ENCODE assay signal across 28 cellular contexts in the genomic region with DNA sequence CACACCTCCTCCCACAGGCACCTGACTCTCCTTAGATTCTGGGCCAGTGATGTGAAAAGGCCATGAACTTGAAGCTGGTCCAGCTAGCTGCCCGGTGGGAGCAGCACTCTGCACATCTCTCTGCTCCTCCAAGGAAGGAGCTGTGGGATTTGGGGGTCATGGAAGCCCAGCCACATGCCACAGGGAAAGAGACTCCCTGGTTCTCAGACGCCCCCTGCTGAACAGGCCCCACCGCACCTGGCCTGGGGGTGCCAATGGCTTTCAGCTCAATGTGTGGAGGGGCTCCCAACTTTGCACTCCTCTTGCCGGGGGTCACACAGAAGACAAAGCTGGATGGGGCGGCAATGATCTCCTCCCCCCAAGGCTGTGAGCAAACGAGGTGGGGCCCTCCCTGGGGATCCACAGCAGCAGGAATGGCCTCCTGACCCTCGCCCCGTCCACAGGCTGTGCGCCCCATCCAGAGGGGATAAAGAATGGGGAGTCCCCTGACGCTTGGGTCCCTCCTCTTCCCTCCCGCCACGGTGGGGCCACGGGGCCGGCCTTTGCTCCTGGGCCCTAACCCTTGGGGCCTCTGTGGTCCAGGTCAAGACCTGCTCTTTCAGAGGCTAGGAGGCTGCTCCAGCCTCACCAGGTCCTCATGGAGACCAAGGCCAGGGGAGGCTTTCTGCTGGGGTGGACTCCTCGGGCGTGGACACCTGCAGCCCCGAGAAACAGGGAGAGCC. TPM values are rescaled to one million over a fixed set of nuclear protein-coding genes. Genes with fewer than 3 reads are reported as not detected.
DNase-seq lines count a peak whose midpoint lies in the region; ATAC-seq and TF ChIP-seq lines count a peak whose summit lies in the region.
"Had no signal": no experiment of that assay in that cellular context is flagged by ENCODE, and none has a peak within 500 bp of the region (broad histone marks: within the 10 kb centered on the region; RNA-seq: fewer than 3 reads in every experiment).

No MANE protein-coding gene starts in this region.

- no peak for TF ChIP-seq CTCF in activated CD8-positive, alpha-beta T cell treated with anti-CD3 and anti-CD28 coated beads for 36 hours (IDR thresholded peaks at IDR 0.05)

- peaks cover 34% of the 10 kb centered on the region for H3K36me3 ChIP-seq in CD4-positive, CD25-positive, alpha-beta regulatory T cell (ENCODE audit: control insufficient read depth, insufficient read depth, low read length)
- H3K36me3 ChIP-seq: ovary had no signal

- peak overlapping the region; percentile 100 for H3K27ac Mint-ChIP-seq in T-helper 1 cell treated with Interleukin-12 subunit alpha and Interleukin-12 subunit beta and Interleukin-4 antibody, amounts not matched to agents 30 μg/mL and 1 μg/mL, for 36 hours
- peak overlapping the region in 2 of 3 donors; percentile 92 to 94 for H3K27ac Mint-ChIP-seq in CD4-positive, CD25-positive, alpha-beta regulatory T cell
- peak overlapping the region; percentile 99 for H3K27ac Mint-ChIP-seq in activated CD8-positive, alpha-beta T cell treated with anti-CD3 and anti-CD28 coated beads for 36 hours
- H3K27ac Mint-ChIP-seq in effector memory CD8-positive, alpha-beta T cell, result peak overlapping the region; percentile 96 to 97
- H3K27ac Mint-ChIP-seq: dendritic cell treated with granulocyte-macrophage colony-stimulating factor and Interleukin-4, amounts not matched to agents 40 ng/mL and 50 ng/mL, for 4 days had no signal

- H3K27me3 ChIP-seq in CD4-positive, CD25-positive, alpha-beta regulatory T cell (ENCODE audit: control insufficient read depth, insufficient read depth, low read length), result no peaks in the 10 kb centered on the region
- H3K27me3 ChIP-seq: cardiac muscle cell, heart left ventricle, left lung, ovary, spleen, stomach, transverse colon had no signal

- peak overlapping the region; percentile 90 for H3K4me3 Mint-ChIP-seq in T-helper 1 cell treated with Interleukin-12 subunit alpha and Interleukin-12 subunit beta and Interleukin-4 antibody, amounts not matched to agents 30 μg/mL and 1 μg/mL, for 36 hours
- peak overlapping the region; percentile 77 to 94 (median 86) for H3K4me3 Mint-ChIP-seq in CD4-positive, CD25-positive, alpha-beta regulatory T cell
- no peak overlapping the region for H3K4me3 Mint-ChIP-seq in activated CD8-positive, alpha-beta T cell treated with anti-CD3 and anti-CD28 coated beads for 36 hours
- H3K4me3 Mint-ChIP-seq in effector memory CD8-positive, alpha-beta T cell, result peak overlapping the region in 1 of 2 donors; percentile 81
- H3K4me3 Mint-ChIP-seq: dendritic cell treated with granulocyte-macrophage colony-stimulating factor and Interleukin-4, amounts not matched to agents 40 ng/mL and 50 ng/mL, for 4 days; naive B cell had no signal

- CTCF ChIA-PET in activated CD8-positive, alpha-beta T cell treated with anti-CD3 and anti-CD28 coated beads for 36 hours (lab: Charles Lee), result no interaction called here

- peaks cover 23% of the 10 kb centered on the region for H3K4me1 ChIP-seq in CD4-positive, CD25-positive, alpha-beta regulatory T cell (ENCODE audit: control insufficient read depth, insufficient read depth, low read length, poor library complexity, severe bottlenecking)
- H3K4me1 ChIP-seq: heart left ventricle, left lung, stomach, transverse colon had no signal

- no peaks in the 10 kb centered on the region for H3K27me3 Mint-ChIP-seq in T-helper 1 cell treated with Interleukin-12 subunit alpha and Interleukin-12 subunit beta and Interleukin-4 antibody, amounts not matched to agents 30 μg/mL and 1 μg/mL, for 36 hours (ENCODE audit: low read depth)
- no peaks in the 10 kb centered on the region for H3K27me3 Mint-ChIP-seq in CD4-positive, CD25-positive, alpha-beta regulatory T cell
- no peaks in the 10 kb centered on the region for H3K27me3 Mint-ChIP-seq in activated CD8-positive, alpha-beta T cell treated with anti-CD3 and anti-CD28 coated beads for 36 hours
- no peaks in the 10 kb centered on the region for H3K27me3 Mint-ChIP-seq in effector memory CD8-positive, alpha-beta T cell
- H3K27me3 Mint-ChIP-seq: dendritic cell treated with granulocyte-macrophage colony-stimulating factor and Interleukin-4, amounts not matched to agents 40 ng/mL and 50 ng/mL, for 4 days; naive B cell had no signal

- DNase-seq in T-helper 1 cell, result no peak
- no peak for DNase-seq in CD4-positive, CD25-positive, alpha-beta regulatory T cell
- DNase-seq in activated CD8-positive, alpha-beta T cell treated with anti-CD3 and anti-CD28 coated beads for 36 hours, result no peak
- no peak for DNase-seq in effector memory CD8-positive, alpha-beta T cell
- DNase-seq in COLO829 (ENCODE audit: low spot score), result no peak
- DNase-seq: 8988T; activated CD4-positive, alpha-beta T cell treated with anti-CD3 and anti-CD28 coated beads for 48 hours; activated T-cell treated with anti-CD3 and anti-CD28 coated beads, Interleukin-2, amount 50 U/mL, for 1 hour; AML-193; amniotic stem cell; Calu3; heart left ventricle; left lung; naive B cell; NCI-H1048; NCI-H187; ovary; spleen; stimulated activated CD4-positive, alpha-beta T cell treated with anti-CD3 and anti-CD28 coated beads, Interleukin-4, amount 100 ng/mL, for 24 hours; stomach; transverse colon had no signal

- intact Hi-C loops in activated CD8-positive, alpha-beta T cell treated with anti-CD3 and anti-CD28 coated beads for 36 hours (cut with micrococcal nuclease), result no loop called here

- H3K36me3 Mint-ChIP-seq in T-helper 1 cell treated with Interleukin-12 subunit alpha and Interleukin-12 subunit beta and Interleukin-4 antibody, amounts not matched to agents 30 μg/mL and 1 μg/mL, for 36 hours (ENCODE audit: low read depth), result peaks cover 25% of the 10 kb centered on the region
- H3K36me3 Mint-ChIP-seq in CD4-positive, CD25-positive, alpha-beta regulatory T cell, result peaks cover 9% of the 10 kb centered on the region
- H3K36me3 Mint-ChIP-seq in activated CD8-positive, alpha-beta T cell treated with anti-CD3 and anti-CD28 coated beads for 36 hours (ENCODE audit: low read depth), result peaks cover 29% of the 10 kb centered on the region
- H3K36me3 Mint-ChIP-seq in effector memory CD8-positive, alpha-beta T cell (ENCODE audit: insufficient read depth), result peaks cover 62% of the 10 kb centered on the region

- POLR2A ChIA-PET in activated CD8-positive, alpha-beta T cell treated with anti-CD3 and anti-CD28 coated beads for 36 hours (lab: Charles Lee), result interaction anchor here (0.6 to 3.7 kb wide), 5 partner anchors 9 to 271 kb away, joined by 3 to 25 read pairs (median 3); a partner anchor contains a TSS

- no peak for ATAC-seq in CD4-positive, CD25-positive, alpha-beta regulatory T cell (ENCODE audit: low read depth in 2 of 2)
- ATAC-seq in activated CD8-positive, alpha-beta T cell treated with anti-CD3 and anti-CD28 coated beads for 36 hours, result no peak
- no peak for ATAC-seq in effector memory CD8-positive, alpha-beta T cell (replicated peaks)
- no peak for ATAC-seq in HG02981 (IDR thresholded peaks at IDR 0.05; ENCODE audit: unreplicated experiment)
- no peak for ATAC-seq in GM19328 (IDR thresholded peaks at IDR 0.05; ENCODE audit: unreplicated experiment)
- ATAC-seq: heart left ventricle, left lung had no signal

- H3K4me1 Mint-ChIP-seq in T-helper 1 cell treated with Interleukin-12 subunit alpha and Interleukin-12 subunit beta and Interleukin-4 antibody, amounts not matched to agents 30 μg/mL and 1 μg/mL, for 36 hours (ENCODE audit: low read depth), result peaks cover 24% of the 10 kb centered on the region
- H3K4me1 Mint-ChIP-seq in CD4-positive, CD25-positive, alpha-beta regulatory T cell, result peaks cover 9 to 28% (median 23%) of the 10 kb centered on the region in 4 donors
- peaks cover 26% of the 10 kb centered on the region for H3K4me1 Mint-ChIP-seq in activated CD8-positive, alpha-beta T cell treated with anti-CD3 and anti-CD28 coated beads for 36 hours (ENCODE audit: low read depth)
- H3K4me1 Mint-ChIP-seq in effector memory CD8-positive, alpha-beta T cell (ENCODE audit: low read depth in 2 of 2), result peaks cover 26% of the 10 kb centered on the region in 2 donors
- H3K4me1 Mint-ChIP-seq: naive B cell had no signal

- no peak overlapping the region for H3K4me3 ChIP-seq in CD4-positive, CD25-positive, alpha-beta regulatory T cell (ENCODE audit: low read depth, low read length)
- H3K4me3 ChIP-seq: cardiac muscle cell, heart left ventricle, left lung, ovary, spleen, stomach, transverse colon had no signal

- H3K27ac ChIP-seq in CD4-positive, CD25-positive, alpha-beta regulatory T cell (ENCODE audit: insufficient read depth, low read length, poor library complexity, severe bottlenecking), result peak overlapping the region; percentile 84
- H3K27ac ChIP-seq: cardiac muscle cell, heart left ventricle, left lung, ovary, stomach, transverse colon had no signal

- no peaks in the 10 kb centered on the region for H3K9me3 Mint-ChIP-seq in T-helper 1 cell treated with Interleukin-12 subunit alpha and Interleukin-12 subunit beta and Interleukin-4 antibody, amounts not matched to agents 30 μg/mL and 1 μg/mL, for 36 hours
- H3K9me3 Mint-ChIP-seq in CD4-positive, CD25-positive, alpha-beta regulatory T cell, result no peaks in the 10 kb centered on the region
- no peaks in the 10 kb centered on the region for H3K9me3 Mint-ChIP-seq in activated CD8-positive, alpha-beta T cell treated with anti-CD3 and anti-CD28 coated beads for 36 hours
- no peaks in the 10 kb centered on the region for H3K9me3 Mint-ChIP-seq in effector memory CD8-positive, alpha-beta T cell
- H3K9me3 Mint-ChIP-seq: dendritic cell treated with granulocyte-macrophage colony-stimulating factor and Interleukin-4, amounts not matched to agents 40 ng/mL and 50 ng/mL, for 4 days; naive B cell had no signal

- no peaks in the 10 kb centered on the region for H3K9me3 ChIP-seq in CD4-positive, CD25-positive, alpha-beta regulatory T cell (ENCODE audit: control insufficient read depth in 2 of 2, low read length in 2 of 2)
- H3K9me3 ChIP-seq: heart left ventricle, left lung, ovary, spleen, stomach, transverse colon had no signal

RNA-seq across cellular contexts. Expression of a gene that starts 51.3 kb away (rescaled TPM):
- total RNA-seq in CD4-positive, CD25-positive, alpha-beta regulatory T cell, result 254 TPM
- polyA plus RNA-seq in CD4-positive, CD25-positive, alpha-beta regulatory T cell, result 10 to 100 TPM; 37.5 to 50.7 (median 39.1) TPM
- total RNA-seq in activated CD8-positive, alpha-beta T cell treated with anti-CD3 and anti-CD28 coated beads for 36 hours, result 100 to 1,000 TPM in 1 of 2 experiments, 10 to 100 TPM in 1; 97.8 to 102 TPM

RNA-seq across cellular contexts. Expression of a gene that starts 51.4 kb away (rescaled TPM):
- total RNA-seq in CD4-positive, CD25-positive, alpha-beta regulatory T cell, result 46.0 TPM
- polyA plus RNA-seq in CD4-positive, CD25-positive, alpha-beta regulatory T cell, result 10 to 100 TPM; 12.1 to 17.5 (median 14.1) TPM
- 10 to 100 TPM; 11.0 to 11.2 TPM for total RNA-seq in activated CD8-positive, alpha-beta T cell treated with anti-CD3 and anti-CD28 coated beads for 36 hours

RNA-seq across cellular contexts. Expression of a gene that starts 54.9 kb away (rescaled TPM):
- total RNA-seq in CD4-positive, CD25-positive, alpha-beta regulatory T cell, result 0.62 TPM
- polyA plus RNA-seq in CD4-positive, CD25-positive, alpha-beta regulatory T cell, result under 1 TPM in 1 of 4 donors, not detected in 3; 0.16 TPM
- total RNA-seq in activated CD8-positive, alpha-beta T cell treated with anti-CD3 and anti-CD28 coated beads for 36 hours, result not detected
- total RNA-seq: Daoy, LHCN-M2 had no signal
